17 cellular contexts compared by ENCODE assay signal in the genomic region with DNA sequence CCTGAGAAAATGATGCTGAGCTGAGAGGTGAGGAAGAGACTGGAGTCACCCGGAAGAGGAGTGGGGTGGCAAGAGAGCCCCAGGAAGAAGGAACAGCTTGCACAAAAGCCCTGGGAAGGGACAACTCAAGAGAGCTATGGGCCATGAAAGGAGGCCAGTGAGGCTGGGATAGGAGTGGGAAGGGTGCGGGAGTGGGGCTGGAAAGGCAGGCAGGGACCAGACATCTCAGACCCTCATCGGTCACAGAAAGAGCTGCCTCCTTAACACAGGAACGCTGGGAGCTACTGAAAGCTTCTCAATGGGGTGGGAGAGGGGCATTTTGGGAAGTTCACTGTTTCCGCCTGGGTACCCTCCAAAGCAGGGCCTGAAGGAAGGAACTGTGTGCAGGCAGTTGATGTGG.
"Had no signal": no experiment of that assay in that cellular context is flagged by ENCODE, and none has a peak within 500 bp of the region (broad histone marks: within the 10 kb centered on the region; RNA-seq: fewer than 3 reads in every experiment).

No MANE protein-coding gene starts in this region.

- H3K9me3 ChIP-seq: body of pancreas, ovary, thoracic aorta had no signal

- H3K27ac Mint-ChIP-seq: activated naive CD4-positive, alpha-beta T cell treated with anti-CD3 and anti-CD28 coated beads, Interleukin-2, amount 10 ng/mL, durations not matched to agents 7 days and 5 days; activated T-helper 2 cell treated with anti-CD3 and anti-CD28 coated beads, Interferon-gamma antibody, Interleukin-2, Interleukin-4, amounts not matched to agents 10 μg/mL and 5 μg/mL and 100 μg/mL, durations not matched to agents 14 hours and 24 hours and 36 hours; dendritic cell treated with granulocyte-macrophage colony-stimulating factor and Interleukin-4, amounts not matched to agents 40 ng/mL and 50 ng/mL, for 4 days; effector memory CD8-positive, alpha-beta T cell; natural killer cell treated with Interleukin-12 subunit alpha and Interleukin-12 subunit beta and Interleukin-15 and Interleukin-18, amount 100 ng/mL, for 72 hours; stimulated activated naive CD8-positive, alpha-beta T cell treated with anti-CD3 and anti-CD28 coated beads, Interleukin-15, amount 100 ng/mL, for 72 hours; T-cell had no signal

- H3K36me3 ChIP-seq: ovary, thoracic aorta had no signal

- H3K36me3 Mint-ChIP-seq: activated naive CD4-positive, alpha-beta T cell treated with anti-CD3 and anti-CD28 coated beads, Interleukin-2, amount 10 ng/mL, durations not matched to agents 7 days and 5 days; natural killer cell treated with Interleukin-12 subunit alpha and Interleukin-12 subunit beta and Interleukin-15 and Interleukin-18, amount 100 ng/mL, for 72 hours; T-cell had no signal

- H3K4me3 ChIP-seq: body of pancreas, ovary, thoracic aorta had no signal

- H3K4me1 Mint-ChIP-seq: activated naive CD4-positive, alpha-beta T cell treated with anti-CD3 and anti-CD28 coated beads, Interleukin-2, amount 10 ng/mL, durations not matched to agents 7 days and 5 days; central memory CD8-positive, alpha-beta T cell; T-cell had no signal

- H3K9me3 Mint-ChIP-seq: effector memory CD8-positive, alpha-beta T cell had no signal

- H3K4me1 ChIP-seq: body of pancreas had no signal

- DNase-seq: activated CD4-positive, alpha-beta T cell treated with anti-CD3 and anti-CD28 coated beads for 4 hours; activated naive CD4-positive, alpha-beta T cell treated with anti-CD3 and anti-CD28 coated beads, Interleukin-2, amount 10 ng/mL, durations not matched to agents 7 days and 5 days; amniotic stem cell; body of pancreas; effector memory CD8-positive, alpha-beta T cell; left cardiac atrium; mammary epithelial cell; ovary; stimulated activated CD4-positive, alpha-beta T cell treated with anti-CD3 and anti-CD28 coated beads, Interleukin-4, amount 100 ng/mL, for 4 hours; T1000 had no signal

- H3K27ac ChIP-seq: body of pancreas, ovary, thoracic aorta had no signal

- H3K27me3 ChIP-seq: body of pancreas, ovary had no signal

- H3K4me3 Mint-ChIP-seq: activated naive CD4-positive, alpha-beta T cell treated with anti-CD3 and anti-CD28 coated beads, Interleukin-2, amount 10 ng/mL, durations not matched to agents 7 days and 5 days; central memory CD8-positive, alpha-beta T cell; dendritic cell treated with granulocyte-macrophage colony-stimulating factor and Interleukin-4, amounts not matched to agents 40 ng/mL and 50 ng/mL, for 4 days; effector memory CD8-positive, alpha-beta T cell; natural killer cell treated with Interleukin-12 subunit alpha and Interleukin-12 subunit beta and Interleukin-15 and Interleukin-18, amount 100 ng/mL, for 72 hours; stimulated activated naive CD8-positive, alpha-beta T cell treated with anti-CD3 and anti-CD28 coated beads, Interleukin-15, amount 100 ng/mL, for 72 hours; T-cell had no signal

- ATAC-seq: body of pancreas; effector memory CD8-positive, alpha-beta T cell; left cardiac atrium; natural killer cell treated with Interleukin-12 subunit alpha and Interleukin-12 subunit beta and Interleukin-15 and Interleukin-18, amount 100 ng/mL, for 72 hours; stimulated activated naive CD8-positive, alpha-beta T cell treated with anti-CD3 and anti-CD28 coated beads, Interleukin-15, amount 100 ng/mL, for 72 hours; T-cell had no signal
